In genomic region chr5:133128066-133128465, GRCh38 we compare ENCODE assay signal across 19 cellular contexts.
DNase-seq lines count a peak whose midpoint lies in the region; ATAC-seq and TF ChIP-seq lines count a peak whose summit lies in the region.
"Had no signal": no experiment of that assay in that cellular context is flagged by ENCODE, and none has a peak within 500 bp of the region (broad histone marks: within the 10 kb centered on the region; RNA-seq: fewer than 3 reads in every experiment).

No MANE protein-coding gene starts in this region.

- in situ Hi-C loops in gastrocnemius medialis (cut with MboI; ENCODE audit: low sequenced_read_pairs in 4 of 4) = no loop called here

- TF ChIP-seq CTCF in RWPE2 (IDR thresholded peaks at IDR 0.05; ENCODE audit: poor library complexity, severe bottlenecking) = no peak
- TF ChIP-seq CTCF in colonic mucosa (IDR thresholded peaks at IDR 0.05) = no peak
- no peak for TF ChIP-seq CTCF in gastrocnemius medialis (IDR thresholded peaks at IDR 0.05 in 4 of 5, conservative IDR thresholded peaks at IDR 0.05 in 1 of 5)
- no peak for TF ChIP-seq CTCF in foreskin keratinocyte (conservative IDR thresholded peaks at IDR 0.05)
- TF ChIP-seq CTCF in sigmoid colon (IDR thresholded peaks at IDR 0.05) = no peak

- H3K27ac ChIP-seq in RWPE2 (ENCODE audit: poor library complexity, severe bottlenecking) (no peak overlapping the region), colonic mucosa (no peak overlapping the region), gastrocnemius medialis (peak overlapping the region in 3 of 4 donors; percentile 18 to 94 (median 92)), foreskin keratinocyte (no peak overlapping the region), sigmoid colon (no peak overlapping the region)
- H3K27ac ChIP-seq: A549, C4-2B, HL-60 had no signal

- DNase-seq in RWPE2 (ENCODE audit: low spot score) (peak; percentile 27), colonic mucosa (peak; percentile 3), mesenteric fat pad (ENCODE audit: low spot score) (peak; percentile 43), gastrocnemius medialis (no peak), foreskin keratinocyte (no peak), dermis blood vessel endothelial cell (no peak), sigmoid colon (no peak)
- DNase-seq: BE2C; CD4-positive, alpha-beta memory T cell; COR-L47; DMS153; DMS79 treated with DMSO at 0.1 percent for 48 hours; EL; GOT3; H9 had no signal

- intact Hi-C loops in colonic mucosa (cut with DNase I) = no loop called here
- intact Hi-C loops in gastrocnemius medialis (cut with DNase I; ENCODE audit: low total_unique reads) = no loop called here
- intact Hi-C loops in sigmoid colon (cut with DNase I) = no loop called here

- H3K4me3 ChIP-seq in RWPE2 (ENCODE audit: severe bottlenecking) (no peak overlapping the region), colonic mucosa (no peak overlapping the region), gastrocnemius medialis (no peak overlapping the region), sigmoid colon (no peak overlapping the region)
- H3K4me3 ChIP-seq: A549 had no signal

- no peak for TF ChIP-seq EP300 in sigmoid colon (IDR thresholded peaks at IDR 0.05)

- H3K36me3 ChIP-seq in RWPE2 (ENCODE audit: low read depth) (no peaks in the 10 kb centered on the region), colonic mucosa (no peaks in the 10 kb centered on the region), gastrocnemius medialis (no peaks in the 10 kb centered on the region), sigmoid colon (no peaks in the 10 kb centered on the region)
- H3K36me3 ChIP-seq: BE2C had no signal

- H3K4me1 ChIP-seq in RWPE2 (ENCODE audit: insufficient read depth, poor library complexity, severe bottlenecking) (no peaks in the 10 kb centered on the region), colonic mucosa (no peaks in the 10 kb centered on the region), gastrocnemius medialis (peaks cover 16 to 28% of the 10 kb centered on the region in 2 donors), foreskin keratinocyte (no peaks in the 10 kb centered on the region), sigmoid colon (no peaks in the 10 kb centered on the region)

- no peak for ATAC-seq in RWPE2 (ENCODE audit: low read depth)
- no peak for ATAC-seq in gastrocnemius medialis
- ATAC-seq in HG02973 (IDR thresholded peaks at IDR 0.05; ENCODE audit: unreplicated experiment) = no peak
- no peak for ATAC-seq in foreskin keratinocyte
- ATAC-seq: A549 had no signal

- H3K27me3 ChIP-seq in RWPE2 (ENCODE audit: insufficient read depth, poor library complexity, severe bottlenecking) = no peaks in the 10 kb centered on the region
- no peaks in the 10 kb centered on the region for H3K27me3 ChIP-seq in colonic mucosa
- H3K27me3 ChIP-seq in gastrocnemius medialis = no peaks in the 10 kb centered on the region
- H3K27me3 ChIP-seq in foreskin keratinocyte = no peaks in the 10 kb centered on the region
- H3K27me3 ChIP-seq in sigmoid colon = no peaks in the 10 kb centered on the region
- H3K27me3 ChIP-seq: BE2C had no signal

- no peak overlapping the region for H3K9ac ChIP-seq in colonic mucosa (ENCODE audit: low read depth in 2 of 2, low read length in 2 of 2)

- TF ChIP-seq POLR2A in gastrocnemius medialis (IDR thresholded peaks at IDR 0.05) (no peak), sigmoid colon (IDR thresholded peaks at IDR 0.05) (no peak)

- WGBS in sigmoid colon, 2 donors = 98 to 100% methylated on average over 1 of the region's 1 CpG

- H3K9me3 ChIP-seq in RWPE2 (ENCODE audit: severe bottlenecking) = no peaks in the 10 kb centered on the region
- no peaks in the 10 kb centered on the region for H3K9me3 ChIP-seq in colonic mucosa
- no peaks in the 10 kb centered on the region for H3K9me3 ChIP-seq in gastrocnemius medialis
- no peaks in the 10 kb centered on the region for H3K9me3 ChIP-seq in sigmoid colon
- H3K9me3 ChIP-seq: A549, BE2C had no signal

Comparison
In these comparisons a context has a peak if more than half of its experiments do, and no peak if none do; other contexts are left out.
1. DNase-seq: peak in RWPE2 (single experiment), colonic mucosa (single experiment) and mesenteric fat pad (single experiment); none in gastrocnemius medialis (0 of 2), foreskin keratinocyte (0 of 2), dermis blood vessel endothelial cell (single experiment) and sigmoid colon (single experiment).
2. H3K27ac ChIP-seq: peak in gastrocnemius medialis (3 of 4); none in RWPE2 (single experiment), colonic mucosa (single experiment), foreskin keratinocyte (single experiment) and sigmoid colon (0 of 4).